ENCODE assay signal across 8 cellular contexts in genomic region chrX:45850775-45851433, GRCh38.
DNase-seq lines count a peak whose midpoint lies in the region; ATAC-seq and TF ChIP-seq lines count a peak whose summit lies in the region.

No MANE protein-coding gene starts in this region.

- no peaks in the 10 kb centered on the region for H3K4me1 ChIP-seq in esophagus (ENCODE audit: control insufficient read depth in 2 of 2, insufficient read depth in 2 of 2, low read length in 1 of 2)

- H3K36me3 Mint-ChIP-seq in activated CD8-positive, alpha-beta T cell treated with anti-CD3 and anti-CD28 coated beads, Interleukin-2, amount 10 ng/mL, durations not matched to agents 7 days and 5 days (ENCODE audit: low read depth): peaks cover 10% of the 10 kb centered on the region
- no peaks in the 10 kb centered on the region for H3K36me3 Mint-ChIP-seq in natural killer cell

- H3K27me3 Mint-ChIP-seq in activated CD8-positive, alpha-beta T cell treated with anti-CD3 and anti-CD28 coated beads, Interleukin-2, amount 10 ng/mL, durations not matched to agents 7 days and 5 days (ENCODE audit: low read depth): no peaks in the 10 kb centered on the region
- H3K27me3 Mint-ChIP-seq in natural killer cell (ENCODE audit: low read depth in 2 of 2): peaks cover 9 to 41% of the 10 kb centered on the region in 2 donors

- 1 to 19% methylated on average over 37 to 54 of the region's 54 CpGs for WGBS in esophagus, 2 donors

- peak overlapping the region; percentile 93 for H3K4me3 Mint-ChIP-seq in activated CD8-positive, alpha-beta T cell treated with anti-CD3 and anti-CD28 coated beads, Interleukin-2, amount 10 ng/mL, durations not matched to agents 7 days and 5 days
- H3K4me3 Mint-ChIP-seq in natural killer cell: peak overlapping the region; percentile 89

- H3K9me3 Mint-ChIP-seq in activated CD8-positive, alpha-beta T cell treated with anti-CD3 and anti-CD28 coated beads, Interleukin-2, amount 10 ng/mL, durations not matched to agents 7 days and 5 days (ENCODE audit: insufficient read depth): no peaks in the 10 kb centered on the region
- H3K9me3 Mint-ChIP-seq in natural killer cell: no peaks in the 10 kb centered on the region

- POLR2A ChIA-PET in activated CD8-positive, alpha-beta T cell treated with anti-CD3 and anti-CD28 coated beads, Interleukin-2, amount 10 ng/mL, durations not matched to agents 7 days and 5 days (lab: Charles Lee): interaction anchor here (1.6 to 2.6 kb wide), 2 partner anchors 45 to 49 kb away, joined by 3 to 12 read pairs; no protein-coding TSS in a partner anchor

- CTCF ChIA-PET in activated CD8-positive, alpha-beta T cell treated with anti-CD3 and anti-CD28 coated beads, Interleukin-2, amount 10 ng/mL, durations not matched to agents 7 days and 5 days (lab: Charles Lee): interaction anchor here (0.6 to 2.8 kb wide), 5 partner anchors 9 to 696 kb away, joined by 3 to 13 read pairs (median 4); no protein-coding TSS in a partner anchor

- H3K27ac ChIP-seq in esophagus (ENCODE audit: low read depth in 2 of 2, low read length in 1 of 2): peak overlapping the region; percentile 79 to 89

- H3K36me3 ChIP-seq in esophagus (ENCODE audit: control insufficient read depth in 2 of 2, insufficient read depth in 2 of 2, low read length in 1 of 2): no peaks in the 10 kb centered on the region

- intact Hi-C loops in natural killer cell (cut with micrococcal nuclease): no loop called here

- peak; percentile 1 for DNase-seq in COLO668 (lab: John Stamatoyannopoulos, UW; ENCODE audit: unreplicated experiment)
- no peak for DNase-seq in LNCaP clone FGC (ENCODE audit: low read depth)
- peak; percentile 41 for DNase-seq in activated CD8-positive, alpha-beta T cell treated with anti-CD3 and anti-CD28 coated beads, Interleukin-2, amount 10 ng/mL, durations not matched to agents 7 days and 5 days
- DNase-seq in natural killer cell: no peak
- no peak for DNase-seq in HPDE6-E6E7 (ENCODE audit: extremely low spot score)
- DNase-seq in NCI-H446 (lab: John Stamatoyannopoulos, UW): no peak

- H3K4me3 ChIP-seq in LNCaP clone FGC (ENCODE audit: low read depth, low read length) (peak overlapping the region; percentile 62), esophagus (ENCODE audit: low read depth in 1 of 2, low read length in 2 of 2) (peak overlapping the region; percentile 61 to 90)

- H3K27me3 ChIP-seq in esophagus (ENCODE audit: control insufficient read depth in 1 of 2, insufficient read depth in 2 of 2, low read length in 2 of 2): no peaks in the 10 kb centered on the region

- H3K4me1 Mint-ChIP-seq in activated CD8-positive, alpha-beta T cell treated with anti-CD3 and anti-CD28 coated beads, Interleukin-2, amount 10 ng/mL, durations not matched to agents 7 days and 5 days (ENCODE audit: low read depth): peaks cover 36% of the 10 kb centered on the region
- H3K4me1 Mint-ChIP-seq in natural killer cell: peaks cover 16% of the 10 kb centered on the region in 2 donors

- no peak for TF ChIP-seq CTCF in LNCaP clone FGC (IDR thresholded peaks at IDR 0.05; ENCODE audit: control insufficient read depth, extremely low read depth, insufficient read depth)
- TF ChIP-seq CTCF in natural killer cell (IDR thresholded peaks at IDR 0.05): no peak

- no peaks in the 10 kb centered on the region for H3K9me3 ChIP-seq in esophagus (ENCODE audit: control insufficient read depth in 2 of 2, insufficient read depth in 1 of 2, low read depth in 1 of 2, low read length in 1 of 2)

- ATAC-seq in activated CD8-positive, alpha-beta T cell treated with anti-CD3 and anti-CD28 coated beads, Interleukin-2, amount 10 ng/mL, durations not matched to agents 7 days and 5 days: peak; percentile 52
- ATAC-seq in natural killer cell (peak in 2 of 3 donors; percentile 54), GM18861 (IDR thresholded peaks at IDR 0.05; ENCODE audit: unreplicated experiment) (no peak)

- H3K27ac Mint-ChIP-seq in activated CD8-positive, alpha-beta T cell treated with anti-CD3 and anti-CD28 coated beads, Interleukin-2, amount 10 ng/mL, durations not matched to agents 7 days and 5 days: peak overlapping the region; percentile 88
- no peak overlapping the region for H3K27ac Mint-ChIP-seq in natural killer cell

Comparison
In these comparisons a context has a peak if more than half of its experiments do, and no peak if none do; other contexts are left out.
1. DNase-seq: peak in COLO668 (single experiment) and activated CD8-positive, alpha-beta T cell treated with anti-CD3 and anti-CD28 coated beads, Interleukin-2, amount 10 ng/mL, durations not matched to agents 7 days and 5 days (single experiment); none in LNCaP clone FGC (single experiment), natural killer cell (single experiment), HPDE6-E6E7 (single experiment) and NCI-H446 (0 of 2).